ENCODE assay signal across 16 cellular contexts in the genomic region with DNA sequence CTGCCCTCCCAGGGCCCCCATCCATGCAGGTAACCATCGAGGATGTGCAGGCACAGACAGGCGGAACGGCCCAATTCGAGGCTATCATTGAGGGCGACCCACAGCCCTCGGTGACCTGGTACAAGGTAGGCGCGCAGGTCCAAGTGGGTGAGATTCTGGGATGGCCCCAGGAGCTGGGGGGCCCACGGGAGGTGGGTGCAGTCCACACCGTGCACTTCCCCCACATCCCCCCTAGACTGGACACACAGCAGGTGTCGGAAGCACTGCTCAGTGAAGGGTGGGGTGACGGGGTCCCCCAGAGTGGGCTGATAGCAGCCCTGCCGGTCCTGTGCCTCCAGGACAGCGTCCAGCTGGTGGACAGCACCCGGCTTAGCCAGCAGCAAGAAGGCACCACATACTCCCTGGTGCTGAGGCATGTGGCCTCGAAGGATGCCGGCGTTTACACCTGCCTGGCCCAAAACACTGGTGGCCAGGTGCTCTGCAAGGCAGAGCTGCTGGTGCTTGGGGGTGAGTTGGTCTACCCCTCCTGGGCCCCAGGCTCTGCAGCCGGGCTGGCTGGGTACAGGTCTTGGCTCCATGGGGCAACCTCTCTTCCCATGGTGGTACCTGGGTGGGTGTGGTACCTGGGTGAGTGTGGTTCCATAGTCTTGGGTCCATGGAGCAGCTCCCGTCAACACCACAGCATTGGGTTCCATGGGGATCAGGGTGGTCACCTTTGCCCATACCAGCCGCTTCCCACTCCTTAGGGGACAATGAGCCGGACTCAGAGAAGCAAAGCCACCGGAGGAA. TPM values are rescaled to one million over a fixed set of nuclear protein-coding genes. Genes with fewer than 3 reads are reported as not detected.
"Had no signal": no experiment of that assay in that cellular context is flagged by ENCODE, and none has a peak within 500 bp of the region (broad histone marks: within the 10 kb centered on the region; RNA-seq: fewer than 3 reads in every experiment).

No MANE protein-coding gene starts in this region.

- ATAC-seq: activated CD8-positive, alpha-beta T cell treated with anti-CD3 and anti-CD28 coated beads for 36 hours; esophagus mucosa; right cardiac atrium; stimulated activated memory B cell treated with anti-CD40 and anti-IgM and Interleukin-4, amounts not matched to agents 10 μg/mL and 1 μg/mL and 100 μg/mL, for 72 hours had no signal

- H3K4me1 Mint-ChIP-seq: brain, neural crest cell had no signal

- H3K36me3 ChIP-seq: SJSA1, transverse colon had no signal

- H3K79me2 ChIP-seq: parathyroid adenoma had no signal

- H3K9me3 Mint-ChIP-seq: activated CD8-positive, alpha-beta T cell treated with anti-CD3 and anti-CD28 coated beads for 36 hours; activated naive CD4-positive, alpha-beta T cell treated with anti-CD3 and anti-CD28 coated beads for 36 hours; brain; mesothelial cell of epicardium; neural crest cell; stimulated activated memory B cell treated with anti-CD40 and anti-IgM and Interleukin-4, amounts not matched to agents 10 μg/mL and 1 μg/mL and 100 μg/mL, for 72 hours had no signal

- H3K27ac Mint-ChIP-seq: activated CD8-positive, alpha-beta T cell treated with anti-CD3 and anti-CD28 coated beads for 36 hours; activated naive CD4-positive, alpha-beta T cell treated with anti-CD3 and anti-CD28 coated beads for 36 hours; brain; mesothelial cell of epicardium; stimulated activated memory B cell treated with anti-CD40 and anti-IgM and Interleukin-4, amounts not matched to agents 10 μg/mL and 1 μg/mL and 100 μg/mL, for 72 hours had no signal

- H3K4me1 ChIP-seq: parathyroid adenoma, SJSA1 had no signal

- H2AFZ ChIP-seq: parathyroid adenoma had no signal

- H3K27me3 ChIP-seq: dorsolateral prefrontal cortex had no signal

- H3K9me3 ChIP-seq: SJSA1, transverse colon had no signal

- H3K4me3 Mint-ChIP-seq: activated CD8-positive, alpha-beta T cell treated with anti-CD3 and anti-CD28 coated beads for 36 hours; activated naive CD4-positive, alpha-beta T cell treated with anti-CD3 and anti-CD28 coated beads for 36 hours; brain; mesothelial cell of epicardium; neural crest cell; stimulated activated memory B cell treated with anti-CD40 and anti-IgM and Interleukin-4, amounts not matched to agents 10 μg/mL and 1 μg/mL and 100 μg/mL, for 72 hours had no signal

- H3K4me3 ChIP-seq: dorsolateral prefrontal cortex, SJSA1, transverse colon had no signal

- H3K36me3 Mint-ChIP-seq: brain; mesothelial cell of epicardium; stimulated activated memory B cell treated with anti-CD40 and anti-IgM and Interleukin-4, amounts not matched to agents 10 μg/mL and 1 μg/mL and 100 μg/mL, for 72 hours had no signal

- H3K27me3 Mint-ChIP-seq: activated CD8-positive, alpha-beta T cell treated with anti-CD3 and anti-CD28 coated beads for 36 hours; brain had no signal

- H3K27ac ChIP-seq: dorsolateral prefrontal cortex, parathyroid adenoma, SJSA1, transverse colon had no signal

- DNase-seq: activated CD8-positive, alpha-beta T cell treated with anti-CD3 and anti-CD28 coated beads for 36 hours; activated naive CD4-positive, alpha-beta T cell treated with anti-CD3 and anti-CD28 coated beads for 36 hours; amniotic stem cell; glutamatergic neuron; stimulated activated CD4-positive, alpha-beta T cell treated with anti-CD3 and anti-CD28 coated beads, Interleukin-1b, Interleukin-23, amount 100 ng/mL, for 48 hours; transverse colon had no signal

RNA-seq across cellular contexts. Expression of a gene that starts 50.4 kb away (rescaled TPM):
- total RNA-seq: myocyte, SJSA1, transverse colon had no signal
